ENCODE assay signal across 14 cellular contexts in the genomic region with DNA sequence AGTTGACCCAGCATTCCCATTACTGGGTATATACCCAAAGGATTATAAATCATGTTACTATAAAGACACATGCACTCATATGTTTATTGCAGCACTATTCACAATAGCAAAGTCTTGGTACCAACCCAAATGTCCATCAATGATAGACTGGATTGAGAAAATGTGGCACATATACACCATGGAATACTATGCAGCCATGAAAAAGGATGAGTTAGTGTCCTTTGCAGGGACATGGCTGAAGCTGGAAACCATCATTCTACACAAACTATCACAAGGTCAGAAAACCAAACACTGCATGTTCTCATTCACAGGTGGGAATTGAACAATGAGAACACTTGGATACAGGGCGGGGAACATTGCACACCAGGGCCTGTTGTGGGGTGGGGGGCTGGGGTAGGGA. TPM values are rescaled to one million over a fixed set of nuclear protein-coding genes. Genes with fewer than 3 reads are reported as not detected.
"Had no signal": no experiment of that assay in that cellular context is flagged by ENCODE, and none has a peak within 500 bp of the region (broad histone marks: within the 10 kb centered on the region; RNA-seq: fewer than 3 reads in every experiment).

No MANE protein-coding gene starts in this region.

RNA-seq across cellular contexts. Expression of a gene that starts 5.0 kb away (rescaled TPM):
- total RNA-seq: activated B cell treated with CpG ODN at 0.5 μM for 24 hours; activated CD4-positive, alpha-beta memory T cell treated with anti-CD3 and anti-CD28 coated beads for 36 hours; activated CD4-positive, alpha-beta T cell treated with anti-CD3 and anti-CD28 coated beads for 36 hours; activated CD4-positive, alpha-beta T cell treated with anti-CD3 and anti-CD28 coated beads, Interleukin-2, amount 10 ng/mL, durations not matched to agents 24 days and 14 days; activated CD4-positive, alpha-beta T cell treated with anti-CD3 and anti-CD28 coated beads, Interleukin-2, amount 10 ng/mL, durations not matched to agents 7 days and 5 days; activated CD8-positive, alpha-beta memory T cell treated with anti-CD3 and anti-CD28 coated beads for 36 hours; activated CD8-positive, alpha-beta memory T cell treated with anti-CD3 and anti-CD28 coated beads, Interleukin-2, amount 10 ng/mL, durations not matched to agents 7 days and 5 days; activated CD8-positive, alpha-beta T cell treated with anti-CD3 and anti-CD28 coated beads for 36 hours; activated CD8-positive, alpha-beta T cell treated with anti-CD3 and anti-CD28 coated beads, Interleukin-2, amount 10 ng/mL, durations not matched to agents 7 days and 5 days; T-helper 1 cell treated with Interleukin-12 subunit alpha and Interleukin-12 subunit beta and Interleukin-4 antibody, amounts not matched to agents 30 ng/mL and 1 ng/mL, for 36 hours; T-helper 2 cell treated with Interferon-gamma antibody and Interleukin-4, amounts not matched to agents 100 ng/mL and 5 ng/mL, for 36 hours; WTC11 had no signal

RNA-seq across cellular contexts. Expression of a gene that starts 21.1 kb away (rescaled TPM):
- total RNA-seq: activated B cell treated with CpG ODN at 0.5 μM for 24 hours; activated CD4-positive, alpha-beta memory T cell treated with anti-CD3 and anti-CD28 coated beads for 36 hours; activated CD4-positive, alpha-beta memory T cell treated with anti-CD3 and anti-CD28 coated beads, Interleukin-2, amount 10 ng/mL, durations not matched to agents 7 days and 5 days; activated CD4-positive, alpha-beta T cell treated with anti-CD3 and anti-CD28 coated beads for 36 hours; activated CD4-positive, alpha-beta T cell treated with anti-CD3 and anti-CD28 coated beads, Interleukin-2, amount 10 ng/mL, durations not matched to agents 24 days and 14 days; activated CD4-positive, alpha-beta T cell treated with anti-CD3 and anti-CD28 coated beads, Interleukin-2, amount 10 ng/mL, durations not matched to agents 7 days and 5 days; activated CD8-positive, alpha-beta memory T cell treated with anti-CD3 and anti-CD28 coated beads for 36 hours; activated CD8-positive, alpha-beta memory T cell treated with anti-CD3 and anti-CD28 coated beads, Interleukin-2, amount 10 ng/mL, durations not matched to agents 7 days and 5 days; activated CD8-positive, alpha-beta T cell treated with anti-CD3 and anti-CD28 coated beads for 36 hours; activated CD8-positive, alpha-beta T cell treated with anti-CD3 and anti-CD28 coated beads, Interleukin-2, amount 10 ng/mL, durations not matched to agents 7 days and 5 days; T-helper 1 cell treated with Interleukin-12 subunit alpha and Interleukin-12 subunit beta and Interleukin-4 antibody, amounts not matched to agents 30 ng/mL and 1 ng/mL, for 36 hours; T-helper 17 cell; T-helper 2 cell treated with Interferon-gamma antibody and Interleukin-4, amounts not matched to agents 100 ng/mL and 5 ng/mL, for 36 hours; WTC11 had no signal

RNA-seq across cellular contexts. Expression of a gene that starts 27.3 kb away (rescaled TPM):
- total RNA-seq: activated B cell treated with CpG ODN at 0.5 μM for 24 hours; activated CD4-positive, alpha-beta memory T cell treated with anti-CD3 and anti-CD28 coated beads for 36 hours; activated CD4-positive, alpha-beta memory T cell treated with anti-CD3 and anti-CD28 coated beads, Interleukin-2, amount 10 ng/mL, durations not matched to agents 7 days and 5 days; activated CD4-positive, alpha-beta T cell treated with anti-CD3 and anti-CD28 coated beads for 36 hours; activated CD4-positive, alpha-beta T cell treated with anti-CD3 and anti-CD28 coated beads, Interleukin-2, amount 10 ng/mL, durations not matched to agents 24 days and 14 days; activated CD4-positive, alpha-beta T cell treated with anti-CD3 and anti-CD28 coated beads, Interleukin-2, amount 10 ng/mL, durations not matched to agents 7 days and 5 days; activated CD8-positive, alpha-beta memory T cell treated with anti-CD3 and anti-CD28 coated beads for 36 hours; activated CD8-positive, alpha-beta memory T cell treated with anti-CD3 and anti-CD28 coated beads, Interleukin-2, amount 10 ng/mL, durations not matched to agents 7 days and 5 days; activated CD8-positive, alpha-beta T cell treated with anti-CD3 and anti-CD28 coated beads for 36 hours; activated CD8-positive, alpha-beta T cell treated with anti-CD3 and anti-CD28 coated beads, Interleukin-2, amount 10 ng/mL, durations not matched to agents 7 days and 5 days; T-helper 1 cell treated with Interleukin-12 subunit alpha and Interleukin-12 subunit beta and Interleukin-4 antibody, amounts not matched to agents 30 ng/mL and 1 ng/mL, for 36 hours; T-helper 17 cell; T-helper 2 cell treated with Interferon-gamma antibody and Interleukin-4, amounts not matched to agents 100 ng/mL and 5 ng/mL, for 36 hours; WTC11 had no signal

RNA-seq across cellular contexts. Expression of a gene that starts 38.9 kb away (rescaled TPM):
- total RNA-seq: activated B cell treated with CpG ODN at 0.5 μM for 24 hours; activated CD4-positive, alpha-beta memory T cell treated with anti-CD3 and anti-CD28 coated beads for 36 hours; activated CD4-positive, alpha-beta memory T cell treated with anti-CD3 and anti-CD28 coated beads, Interleukin-2, amount 10 ng/mL, durations not matched to agents 7 days and 5 days; activated CD4-positive, alpha-beta T cell treated with anti-CD3 and anti-CD28 coated beads for 36 hours; activated CD4-positive, alpha-beta T cell treated with anti-CD3 and anti-CD28 coated beads, Interleukin-2, amount 10 ng/mL, durations not matched to agents 24 days and 14 days; activated CD4-positive, alpha-beta T cell treated with anti-CD3 and anti-CD28 coated beads, Interleukin-2, amount 10 ng/mL, durations not matched to agents 7 days and 5 days; activated CD8-positive, alpha-beta memory T cell treated with anti-CD3 and anti-CD28 coated beads for 36 hours; activated CD8-positive, alpha-beta memory T cell treated with anti-CD3 and anti-CD28 coated beads, Interleukin-2, amount 10 ng/mL, durations not matched to agents 7 days and 5 days; activated CD8-positive, alpha-beta T cell treated with anti-CD3 and anti-CD28 coated beads for 36 hours; activated CD8-positive, alpha-beta T cell treated with anti-CD3 and anti-CD28 coated beads, Interleukin-2, amount 10 ng/mL, durations not matched to agents 7 days and 5 days; T-helper 1 cell treated with Interleukin-12 subunit alpha and Interleukin-12 subunit beta and Interleukin-4 antibody, amounts not matched to agents 30 ng/mL and 1 ng/mL, for 36 hours; T-helper 17 cell; T-helper 2 cell treated with Interferon-gamma antibody and Interleukin-4, amounts not matched to agents 100 ng/mL and 5 ng/mL, for 36 hours; WTC11 had no signal
